ENCODE assay signal across 9 cellular contexts in the genomic region with DNA sequence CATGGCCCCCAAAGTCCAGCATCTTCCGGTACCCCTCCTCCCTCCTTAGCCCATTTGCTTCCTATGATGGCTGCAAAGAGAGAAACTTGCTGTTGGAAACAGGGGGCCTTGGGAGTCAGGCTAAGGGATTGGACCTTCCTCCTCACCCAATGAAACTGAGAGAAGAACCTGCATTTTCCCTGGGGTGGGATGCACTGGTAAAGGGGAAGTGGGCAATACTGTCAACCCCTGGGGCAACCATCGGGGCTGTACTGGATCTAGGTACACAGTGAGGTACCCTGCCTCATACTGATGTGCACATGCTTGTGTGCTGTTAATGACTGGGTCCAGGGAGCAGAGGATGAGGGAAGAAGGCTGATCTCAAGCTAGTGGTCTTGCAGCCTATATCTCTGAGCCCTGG. TPM values are rescaled to one million over a fixed set of nuclear protein-coding genes. Genes with fewer than 3 reads are reported as not detected.
A peak's percentile ranks its signal among the peaks of the same experiment; 100 is the strongest.
DNase-seq lines count a peak whose midpoint lies in the region; ATAC-seq and TF ChIP-seq lines count a peak whose summit lies in the region.
"Had no signal": no experiment of that assay in that cellular context is flagged by ENCODE, and none has a peak within 500 bp of the region (broad histone marks: within the 10 kb centered on the region; RNA-seq: fewer than 3 reads in every experiment).

No MANE protein-coding gene starts in this region.

- H3K9ac ChIP-seq in BLaER1, result no peak overlapping the region

- ATAC-seq in body of pancreas, result no peak
- ATAC-seq in HG03439 (IDR thresholded peaks at IDR 0.05; ENCODE audit: unreplicated experiment), result no peak

- H3K4me3 ChIP-seq in BLaER1 (no peak overlapping the region), body of pancreas (no peak overlapping the region)
- H3K4me3 ChIP-seq: vagina had no signal

- no peaks in the 10 kb centered on the region for H4K20me1 ChIP-seq in BLaER1

- H3K27me3 ChIP-seq in BLaER1 (no peaks in the 10 kb centered on the region), body of pancreas (no peaks in the 10 kb centered on the region)
- H3K27me3 ChIP-seq: vagina had no signal

- intact Hi-C loops in body of pancreas (cut with DNase I), result loop anchor here (10.0 kb wide), 2 partner anchors 315 to 345 kb away; no protein-coding TSS in a partner anchor

- H3K4me2 ChIP-seq in BLaER1, result peak overlapping the region; percentile 41

- no peak overlapping the region; the same call in 1 of the 2 replicates for H3K27ac ChIP-seq in BLaER1
- H3K27ac ChIP-seq in body of pancreas, result peak overlapping the region in 3 of 4 donors; percentile 42 to 60 (median 58)
- H3K27ac ChIP-seq: vagina had no signal

- H3K9me3 ChIP-seq in BLaER1 (no peaks in the 10 kb centered on the region), body of pancreas (no peaks in the 10 kb centered on the region)
- H3K9me3 ChIP-seq: vagina had no signal

- H3K4me1 ChIP-seq in BLaER1, result peaks cover 10% of the 10 kb centered on the region
- peaks cover 20% of the 10 kb centered on the region for H3K4me1 ChIP-seq in body of pancreas
- H3K4me1 ChIP-seq: vagina had no signal

- H3K36me3 ChIP-seq in BLaER1, result no peaks in the 10 kb centered on the region
- H3K36me3 ChIP-seq in body of pancreas (replicated peaks in 1 of 2; ENCODE audit: insufficient read depth in 1 of 2, low read depth in 2 of 2), result no peaks in the 10 kb centered on the region
- H3K36me3 ChIP-seq: vagina had no signal

- DNase-seq in body of pancreas (no peak), SIG-M5 treated with dmso at 0.1 percent for 504 hours (lab: John Stamatoyannopoulos, UW; ENCODE audit: unreplicated experiment) (no peak)

- 100% methylated on average over 2 of the region's 2 CpGs for WGBS in body of pancreas, 2 donors

- no peak for TF ChIP-seq POLR2A in body of pancreas (IDR thresholded peaks at IDR 0.05)

- TF ChIP-seq CTCF in body of pancreas (IDR thresholded peaks at IDR 0.05), result no peak

RNA-seq across cellular contexts. Expression of a gene that starts 11.0 kb away (rescaled TPM):
- total RNA-seq in body of pancreas, result under 1 TPM; 0.52 to 0.99 TPM
- total RNA-seq: fibroblast of villous mesenchyme, mononuclear cell, progenitor cell of endocrine pancreas had no signal

RNA-seq across cellular contexts. Expression of a gene that starts 22.0 kb away (rescaled TPM):
- 100 to 1,000 TPM; 150 to 237 TPM for total RNA-seq in body of pancreas

RNA-seq across cellular contexts. Expression of a gene that starts 33.5 kb away (rescaled TPM):
- total RNA-seq in body of pancreas, result 10 to 100 TPM; 11.7 to 43.2 TPM

RNA-seq across cellular contexts. Expression of a gene that starts 38.0 kb away (rescaled TPM):
- 1 to 10 TPM in 1 of 2 donors, under 1 TPM in 1; 0.33 to 1.6 TPM for total RNA-seq in body of pancreas

RNA-seq across cellular contexts. Expression of a gene that starts 46.6 kb away (rescaled TPM):
- 1 to 10 TPM; 1.3 to 3.3 TPM for total RNA-seq in body of pancreas
- total RNA-seq: aorta, mononuclear cell had no signal
